ENCODE assay signal across 16 cellular contexts in the genomic region with DNA sequence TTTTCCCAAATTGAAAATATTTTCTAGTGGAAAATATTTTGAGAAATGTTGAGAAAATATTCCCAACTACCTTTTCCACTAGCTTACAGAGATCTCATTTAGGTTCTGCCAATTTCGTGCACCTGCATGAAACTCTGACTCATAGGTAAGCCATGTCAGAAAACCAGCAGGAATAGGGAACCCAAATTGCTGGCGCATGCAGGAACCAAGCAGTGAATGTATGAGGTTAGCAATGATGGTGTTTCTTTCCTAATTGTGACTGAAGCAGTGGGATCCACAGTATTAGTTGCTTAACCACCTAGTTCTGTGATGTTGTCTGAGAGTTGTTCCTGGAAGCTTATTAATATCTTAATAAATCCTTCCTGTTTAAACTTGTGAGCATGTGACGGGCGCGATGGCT.
"Had no signal": no experiment of that assay in that cellular context is flagged by ENCODE, and none has a peak within 500 bp of the region (broad histone marks: within the 10 kb centered on the region; RNA-seq: fewer than 3 reads in every experiment).

No MANE protein-coding gene starts in this region.

- DNase-seq: activated T-cell treated with anti-CD3 and anti-CD28 coated beads, Interleukin-2, amount 50 U/mL, for 1 hour; brain microvascular endothelial cell; effector memory CD4-positive, alpha-beta T cell; left colon; naive B cell; occipital lobe; right lobe of liver; stimulated activated CD4-positive, alpha-beta T cell treated with anti-CD3 and anti-CD28 coated beads, Interleukin-1b, Interleukin-23, amount 100 ng/mL, for 48 hours; stomach; T-helper 1 cell; T-helper 9 cell; transverse colon had no signal

- H3K4me1 ChIP-seq: ascending aorta, right lobe of liver, stomach, transverse colon had no signal

- H3K27ac ChIP-seq: ascending aorta, brain microvascular endothelial cell, right lobe of liver, skin epidermis, stomach, transverse colon had no signal

- H3K36me3 ChIP-seq: ascending aorta, brain microvascular endothelial cell, right lobe of liver, stomach, transverse colon had no signal

- ATAC-seq: activated naive CD4-positive, alpha-beta T cell treated with anti-CD3 and anti-CD28 coated beads, Interleukin-2, amount 50 U/mL, for 72 hours; left colon; right lobe of liver; stimulated activated effector memory CD8-positive, alpha-beta T cell treated with anti-CD3 and anti-CD28 coated beads, Interleukin-12 subunit alpha, Interleukin-12 subunit beta, amount 100 ng/mL, for 72 hours had no signal

- H3K27me3 ChIP-seq: ascending aorta, brain microvascular endothelial cell, right lobe of liver, stomach, transverse colon had no signal

- H3K4me3 ChIP-seq: ascending aorta, right lobe of liver, skin epidermis, stomach, transverse colon had no signal

- H3K9me3 ChIP-seq: ascending aorta, right lobe of liver, stomach, transverse colon had no signal
